ENCODE assay signal across 8 cellular contexts in the genomic region with DNA sequence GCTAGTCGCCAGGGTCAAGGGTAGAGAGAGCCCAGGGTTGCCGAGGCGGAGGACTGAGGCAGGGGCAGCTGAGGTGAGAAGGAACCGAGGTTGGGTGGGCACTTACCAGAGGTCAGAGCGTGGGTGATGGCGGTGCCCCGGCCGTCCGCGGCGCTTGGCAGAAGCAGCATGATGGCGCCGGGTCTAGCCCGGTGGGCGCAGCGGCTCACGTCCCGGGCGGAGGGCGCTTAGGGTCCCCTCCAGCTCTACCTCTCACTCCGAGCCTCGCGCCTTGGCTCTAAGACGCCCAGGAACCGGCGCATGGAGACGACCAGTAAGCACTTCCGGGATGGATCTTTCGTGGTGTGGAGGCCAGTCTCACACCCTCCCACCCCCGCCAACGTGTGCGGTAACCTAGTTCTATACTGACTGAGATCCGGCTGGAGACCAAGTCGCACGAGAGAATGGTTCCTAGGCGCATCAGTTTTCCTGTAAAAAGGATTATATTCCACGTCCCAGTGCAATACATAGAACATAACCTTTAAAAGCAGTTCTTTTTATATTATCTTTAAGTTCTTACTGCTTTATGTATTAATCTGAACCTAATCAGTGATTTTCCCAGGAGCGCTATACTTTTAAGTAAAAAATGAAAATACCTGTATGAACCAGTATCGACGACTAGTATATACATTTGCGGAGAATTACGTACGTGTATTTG. TPM values are rescaled to one million over a fixed set of nuclear protein-coding genes. Genes with fewer than 3 reads are reported as not detected.
DNase-seq lines count a peak whose midpoint lies in the region; ATAC-seq, FAIRE-seq and TF ChIP-seq lines count a peak whose summit lies in the region.

A gene with protein sequence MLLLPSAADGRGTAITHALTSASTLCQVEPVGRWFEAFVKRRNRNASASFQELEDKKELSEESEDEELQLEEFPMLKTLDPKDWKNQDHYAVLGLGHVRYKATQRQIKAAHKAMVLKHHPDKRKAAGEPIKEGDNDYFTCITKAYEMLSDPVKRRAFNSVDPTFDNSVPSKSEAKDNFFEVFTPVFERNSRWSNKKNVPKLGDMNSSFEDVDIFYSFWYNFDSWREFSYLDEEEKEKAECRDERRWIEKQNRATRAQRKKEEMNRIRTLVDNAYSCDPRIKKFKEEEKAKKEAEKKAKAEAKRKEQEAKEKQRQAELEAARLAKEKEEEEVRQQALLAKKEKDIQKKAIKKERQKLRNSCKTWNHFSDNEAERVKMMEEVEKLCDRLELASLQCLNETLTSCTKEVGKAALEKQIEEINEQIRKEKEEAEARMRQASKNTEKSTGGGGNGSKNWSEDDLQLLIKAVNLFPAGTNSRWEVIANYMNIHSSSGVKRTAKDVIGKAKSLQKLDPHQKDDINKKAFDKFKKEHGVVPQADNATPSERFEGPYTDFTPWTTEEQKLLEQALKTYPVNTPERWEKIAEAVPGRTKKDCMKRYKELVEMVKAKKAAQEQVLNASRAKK (minus strand): TSS at position 315 of the 697 bp plus-strand sequence. CDS start 145 bp downstream, at position 170.

- peak within 1 kb of the TSS; percentile 77 for H3K27ac ChIP-seq in HUES64 (ENCODE audit: low read depth, low read length)
- H3K27ac ChIP-seq in OCI-LY3 (ENCODE audit: low read length): peak within 1 kb of the TSS; percentile 68

- DNase-seq in D721Med (ENCODE audit: insufficient read length, low spot score) (peak; percentile 63), epidermal melanocyte (ENCODE audit: insufficient read length, low spot score) (peak; percentile 70), middle frontal gyrus (ENCODE audit: extremely low spot score, low spot score) (peak; percentile 86)
- peak; percentile 86 for DNase-seq in activated CD8-positive, alpha-beta memory T cell treated with anti-CD3 and anti-CD28 coated beads, Interleukin-2, amount 50 U/mL, for 48 hours
- DNase-seq in stimulated activated CD8-positive, alpha-beta memory T cell treated with anti-CD3 and anti-CD28 coated beads, Interleukin-2, amount 100 ng/mL, for 1 hour (ENCODE audit: low read depth in 2 of 2): peak; percentile 62 to 69

- H3K9me3 ChIP-seq in HUES64 (ENCODE audit: insufficient read depth, low read depth, low read length): no peaks in the 10 kb centered on the region
- H3K9me3 ChIP-seq in OCI-LY3 (ENCODE audit: insufficient read depth, low read length): no peaks in the 10 kb centered on the region

- TF ChIP-seq CTCF in D721Med (IDR thresholded peaks at IDR 0.05; ENCODE audit: insufficient read depth, missing control alignments) (no peak), OCI-LY3 (IDR thresholded peaks at IDR 0.05; ENCODE audit: low read depth, low read length) (no peak)

- peak within 1 kb of the TSS; percentile 93 for H3K4me2 ChIP-seq in OCI-LY3 (ENCODE audit: low read length)

- H4K20me1 ChIP-seq in OCI-LY3 (ENCODE audit: insufficient read depth, low read length): peaks cover 2% of the 10 kb centered on the region; the same call in 1 of the 2 replicates

- H3K9ac ChIP-seq in HUES64 (ENCODE audit: low read depth, low read length) (peak within 1 kb of the TSS; percentile 94), OCI-LY3 (ENCODE audit: low read length) (peak within 1 kb of the TSS; percentile 94)

- H3K4me1 ChIP-seq in HUES64 (ENCODE audit: insufficient read depth, low read length) (0 out of 2 replicates have a peak, but pooled peaks cover 10% of the 10 kb centered on the region), OCI-LY3 (ENCODE audit: low read length) (peaks cover 28% of the 10 kb centered on the region)

- no peak for FAIRE-seq in D721Med (lab: Jason Lieb, UNC)

- no peaks in the 10 kb centered on the region for H3K27me3 ChIP-seq in HUES64 (ENCODE audit: insufficient read depth, low read length)
- H3K27me3 ChIP-seq in OCI-LY3 (ENCODE audit: low read depth, low read length): no peaks in the 10 kb centered on the region

- WGBS in HUES64: 13% methylated on average over 42 of the region's 43 CpGs

- peaks cover 26% of the 10 kb centered on the region for H3K36me3 ChIP-seq in HUES64 (ENCODE audit: insufficient read depth, low read length)
- peaks cover 20% of the 10 kb centered on the region for H3K36me3 ChIP-seq in OCI-LY3 (replicated peaks; ENCODE audit: low read depth, low read length)

- peak within 1 kb of the TSS; percentile 82 for H3K4me3 ChIP-seq in HUES64 (ENCODE audit: low read length)
- peak within 1 kb of the TSS; percentile 91 for H3K4me3 ChIP-seq in OCI-LY3 (ENCODE audit: low read length)

- ATAC-seq in GM21447 (IDR thresholded peaks at IDR 0.05; ENCODE audit: unreplicated experiment): peak; percentile 80

- peaks cover 84% of the 10 kb centered on the region for H3K79me2 ChIP-seq in OCI-LY3 (ENCODE audit: low read length)

- H2AFZ ChIP-seq in OCI-LY3 (ENCODE audit: low read depth, low read length): peak within 1 kb of the TSS; percentile 93

RNA-seq across cellular contexts. Expression of the gene that starts here (rescaled TPM):
- polyA plus RNA-seq in HUES64 (2013, experiment 1 of 2): 44.1 TPM
- 39.9 TPM for polyA plus RNA-seq in HUES64 (2013, experiment 2 of 2)

Comparison
In these comparisons a context has a peak if more than half of its experiments do, and no peak if none do; other contexts are left out.
1. Peak in every context shown above with its lines: DNase-seq, ATAC-seq, H3K4me3 ChIP-seq and H3K27ac ChIP-seq.